17 cellular contexts compared by ENCODE assay signal in genomic region chr17:5236871-5237540, GRCh38. TPM values are rescaled to one million over a fixed set of nuclear protein-coding genes. Genes with fewer than 3 reads are reported as not detected.
A peak's percentile ranks its signal among the peaks of the same experiment; 100 is the strongest.
DNase-seq lines count a peak whose midpoint lies in the region; ATAC-seq, FAIRE-seq and TF ChIP-seq lines count a peak whose summit lies in the region.
"Had no signal": no experiment of that assay in that cellular context is flagged by ENCODE, and none has a peak within 500 bp of the region (broad histone marks: within the 10 kb centered on the region; RNA-seq: fewer than 3 reads in every experiment).

No MANE protein-coding gene starts in this region.

- H3K27me3 Mint-ChIP-seq in effector memory CD8-positive, alpha-beta T cell: no peaks in the 10 kb centered on the region

- H3K36me3 ChIP-seq in HepG2 (replicated peaks in 1 of 2; ENCODE audit: control insufficient read depth in 1 of 2, insufficient read depth in 2 of 2, low read length in 2 of 2): no peaks in the 10 kb centered on the region
- no peaks in the 10 kb centered on the region for H3K36me3 ChIP-seq in right lobe of liver
- no peaks in the 10 kb centered on the region for H3K36me3 ChIP-seq in OCI-LY1 (ENCODE audit: insufficient read depth, low read length)
- H3K36me3 ChIP-seq in ascending aorta: no peaks in the 10 kb centered on the region
- H3K36me3 ChIP-seq: MG63, ovary, right atrium auricular region, vagina had no signal

- ATAC-seq in HepG2 (no peak), right lobe of liver (no peak), GM21786 (IDR thresholded peaks at IDR 0.05; ENCODE audit: unreplicated experiment) (no peak)
- ATAC-seq in effector memory CD8-positive, alpha-beta T cell (replicated peaks): no peak

- WGBS in HepG2 (ENCODE audit: low lambda C conversion rate): 62% methylated on average over 3 of the region's 3 CpGs
- WGBS in right lobe of liver (ENCODE audit: insufficient coverage, low coverage, low lambda C conversion rate, missing lambda C conversion rate): 76% methylated on average over 2 of the region's 3 CpGs

- in situ Hi-C loops in HepG2 (cut with HindIII; ENCODE audit: extremely low pct_ligation_motif_present, low pct_unique_long_range_greater_than_20kb): no loop called here

- no peak for TF ChIP-seq POLR2A in HepG2 (IDR thresholded peaks at IDR 0.05; ENCODE audit: insufficient read depth in 1 of 2, low read depth in 2 of 2, low read length in 2 of 2)
- no peak for TF ChIP-seq POLR2A in right lobe of liver (IDR thresholded peaks at IDR 0.05)

- DNase-seq in HepG2 (ENCODE audit: low spot score) (no peak), right lobe of liver (no peak), ascending aorta (ENCODE audit: low spot score in 2 of 2) (no peak), HCEC 1CT (no peak), UCSD-AML1 (lab: John Stamatoyannopoulos, UW; ENCODE audit: unreplicated experiment) (no peak)
- DNase-seq in effector memory CD8-positive, alpha-beta T cell: no peak
- DNase-seq: cerebellar nuclear complex, DMS79, NCI-H1417 treated with DMSO at 0.1 percent for 48 hours had no signal

- H2AFZ ChIP-seq in HepG2 (ENCODE audit: low read length): no peak overlapping the region
- H2AFZ ChIP-seq in OCI-LY1 (ENCODE audit: low read length): no peak overlapping the region

- H3K4me3 ChIP-seq in HepG2 (replicated peaks in 1 of 3; ENCODE audit: insufficient read depth in 1 of 3, low read depth in 2 of 3, low read length in 3 of 3): no peak overlapping the region
- no peak overlapping the region for H3K4me3 ChIP-seq in right lobe of liver
- no peak overlapping the region for H3K4me3 ChIP-seq in OCI-LY1 (ENCODE audit: low read depth, low read length, poor library complexity, severe bottlenecking)
- H3K4me3 ChIP-seq in ascending aorta: no peak overlapping the region
- H3K4me3 ChIP-seq: MG63, ovary, right atrium auricular region, testis, vagina had no signal

- H3K4me3 Mint-ChIP-seq in effector memory CD8-positive, alpha-beta T cell: peak overlapping the region; percentile 0 to 43

- CTCF ChIA-PET in HepG2 (lab: Yijun Ruan, JAX; ENCODE audit: low intra/inter-chr PET ratio, low total read pairs): interaction anchor here (1.0 to 1.7 kb wide), 2 partner anchors 40 to 45 kb away, joined by 4 to 33 read pairs; partner anchors contain the start of gene ZNF594

- no peak for TF ChIP-seq RAD21 in HepG2 (CRISPR knock-in tag; IDR thresholded peaks at IDR 0.05)

- H3F3A ChIP-seq in OCI-LY1 (ENCODE audit: insufficient read depth, low read length): no peaks in the 10 kb centered on the region

- TF ChIP-seq CTCF in HepG2 (CRISPR knock-in tag; IDR thresholded peaks at IDR 0.05) (no peak), right lobe of liver (IDR thresholded peaks at IDR 0.05) (no peak), OCI-LY1 (IDR thresholded peaks at IDR 0.05; ENCODE audit: low read length) (no peak), ascending aorta (IDR thresholded peaks at IDR 0.05) (no peak)

- peak overlapping the region; percentile 71 to 94 for H3K27ac Mint-ChIP-seq in effector memory CD8-positive, alpha-beta T cell

- H3K36me3 Mint-ChIP-seq in effector memory CD8-positive, alpha-beta T cell (ENCODE audit: insufficient read depth): peaks cover 3% of the 10 kb centered on the region

- peaks cover 27 to 50% of the 10 kb centered on the region in 2 donors for H3K4me1 Mint-ChIP-seq in effector memory CD8-positive, alpha-beta T cell (ENCODE audit: low read depth in 2 of 2)

- H3K9ac ChIP-seq in HepG2 (ENCODE audit: insufficient read depth, low read depth, low read length) (no peak overlapping the region), OCI-LY1 (ENCODE audit: low read length) (no peak overlapping the region)

- TF ChIP-seq EP300 in HepG2 (IDR thresholded peaks at IDR 0.05; ENCODE audit: low read depth in 2 of 2, low read length in 2 of 2) (no peak), HepG2 (CRISPR knock-in tag; IDR thresholded peaks at IDR 0.05; ENCODE audit: borderline replicate concordance) (no peak)

- H3K79me2 ChIP-seq in HepG2 (ENCODE audit: insufficient read depth, low read length) (no peaks in the 10 kb centered on the region), OCI-LY1 (ENCODE audit: insufficient read depth, low read length) (no peaks in the 10 kb centered on the region)

- no peaks in the 10 kb centered on the region for H3K9me3 Mint-ChIP-seq in effector memory CD8-positive, alpha-beta T cell

- no peak overlapping the region for H3K4me2 ChIP-seq in HepG2 (ENCODE audit: low read depth, low read length)
- no peak overlapping the region for H3K4me2 ChIP-seq in OCI-LY1 (ENCODE audit: low read length)

- H3K4me1 ChIP-seq in HepG2 (ENCODE audit: insufficient read depth, low read length) (peaks cover 17% of the 10 kb centered on the region), right lobe of liver (peaks cover 0 to 14% (median 5%) of the 10 kb centered on the region in 4 donors), OCI-LY1 (ENCODE audit: insufficient read depth, low read length, severe bottlenecking) (peaks cover 60% of the 10 kb centered on the region), ascending aorta (no peaks in the 10 kb centered on the region)
- H3K4me1 ChIP-seq: right atrium auricular region, testis, vagina had no signal

- no peaks in the 10 kb centered on the region for H3K9me2 ChIP-seq in OCI-LY1 (ENCODE audit: low read depth, low read length)

- H3K9me3 ChIP-seq in HepG2 (ENCODE audit: low read length): no peaks in the 10 kb centered on the region
- H3K9me3 ChIP-seq in right lobe of liver: no peaks in the 10 kb centered on the region
- no peaks in the 10 kb centered on the region for H3K9me3 ChIP-seq in OCI-LY1 (ENCODE audit: low read length)
- H3K9me3 ChIP-seq in ascending aorta: no peaks in the 10 kb centered on the region
- H3K9me3 ChIP-seq: MG63, ovary, right atrium auricular region, testis, vagina had no signal

- H3K27ac ChIP-seq in HepG2 (ENCODE audit: extremely low read length, insufficient read depth, low read length) (no peak overlapping the region), right lobe of liver (no peak overlapping the region), OCI-LY1 (ENCODE audit: low read depth, low read length, poor library complexity, severe bottlenecking) (peak overlapping the region; percentile 66), ascending aorta (no peak overlapping the region)
- H3K27ac ChIP-seq: ovary, right atrium auricular region, testis, vagina had no signal

- POLR2A ChIA-PET in HepG2 (lab: Yijun Ruan, JAX): no interaction called here

- H3K27me3 ChIP-seq in HepG2 (ENCODE audit: control insufficient read depth in 1 of 2, insufficient read depth in 2 of 2, low read length in 2 of 2): peaks cover 5 to 29% of the 10 kb centered on the region in 2 experiments; a peak in 4 of 5 replicates
- H3K27me3 ChIP-seq in right lobe of liver: no peaks in the 10 kb centered on the region
- H3K27me3 ChIP-seq in OCI-LY1 (ENCODE audit: insufficient read depth, low read length): no peaks in the 10 kb centered on the region
- H3K27me3 ChIP-seq in ascending aorta: no peaks in the 10 kb centered on the region
- H3K27me3 ChIP-seq: MG63, ovary, right atrium auricular region, testis, vagina had no signal

- no peak for FAIRE-seq in HepG2 (lab: Jason Lieb, UNC)

- intact Hi-C loops in HepG2 (cut with micrococcal nuclease; ENCODE audit: unreplicated experiment): loop anchor here (1.0 kb wide), 1 partner anchor 40 kb away; no protein-coding TSS in a partner anchor
- intact Hi-C loops in right lobe of liver (cut with DNase I): loop anchor here in 1 of 2 donors (5.0 kb wide), 1 partner anchor 40 kb away; no protein-coding TSS in a partner anchor
- intact Hi-C loops in ascending aorta (cut with DNase I): no loop called here

- no TSS peak for BruUV-seq in HepG2 (replicated peaks; lab: Mats Ljungman, UMichigan)

- peaks cover 30% of the 10 kb centered on the region for H4K20me1 ChIP-seq in HepG2 (ENCODE audit: insufficient read depth, low read length)
- H4K20me1 ChIP-seq in OCI-LY1 (ENCODE audit: insufficient read depth, low read length): no peaks in the 10 kb centered on the region

RNA-seq across cellular contexts. Expression of gene SCIMP, which starts 2.3 kb away (rescaled TPM):
- total RNA-seq in HepG2 (2016; rRNA removed; fragmentation: Illumina TruSeq; extraction: Trizol): not detected in 2 replicates
- total RNA-seq in HepG2 (2016; cell fraction: cytosol; rRNA removed; fragmentation: Illumina TruSeq; extraction: Trizol; ENCODE audit: low read depth): not detected in 2 replicates
- not detected in 2 replicates for total RNA-seq in HepG2 (2016; cell fraction: insoluble cytoplasmic fraction; rRNA removed; fragmentation: Illumina TruSeq; extraction: Trizol)
- total RNA-seq in HepG2 (2016; cell fraction: membrane; rRNA removed; fragmentation: Illumina TruSeq; extraction: Trizol): not detected in 2 replicates
- not detected in 2 replicates for total RNA-seq in HepG2 (2016; cell fraction: nucleus; rRNA removed; fragmentation: Illumina TruSeq; extraction: Trizol)
- not detected in 2 replicates for polyA plus RNA-seq in HepG2 (2011; rRNA removed)
- polyA plus RNA-seq in HepG2 (2011; cell fraction: cytosol; rRNA removed): not detected in 2 replicates
- not detected in 2 replicates for polyA plus RNA-seq in HepG2 (2011; cell fraction: nucleus; rRNA removed)
- polyA plus RNA-seq in HepG2 (2012): not detected in 2 replicates
- not detected in 2 replicates for polyA plus RNA-seq in HepG2 (2016; cell fraction: cytosol; fragmentation: Illumina TruSeq; extraction: Trizol; ENCODE audit: low read depth)
- not detected in 2 replicates for polyA plus RNA-seq in HepG2 (2016; cell fraction: insoluble cytoplasmic fraction; fragmentation: Illumina TruSeq; extraction: Trizol; ENCODE audit: low read depth)
- polyA plus RNA-seq in HepG2 (2016; cell fraction: membrane; fragmentation: Illumina TruSeq; extraction: Trizol; ENCODE audit: low read depth): not detected in 2 replicates
- not detected in 2 replicates for polyA plus RNA-seq in HepG2 (2016; cell fraction: nucleus; fragmentation: Illumina TruSeq; extraction: Trizol; ENCODE audit: insufficient read depth, low read depth)
- polyA minus RNA-seq in HepG2 (2011; rRNA and poly(A)+ RNA removed; ENCODE audit: low replicate concordance): 0.19 TPM in 1 of 2 replicates, not detected in the other
- not detected in 2 replicates for polyA minus RNA-seq in HepG2 (2011; cell fraction: cytosol; rRNA and poly(A)+ RNA removed)
- not detected in 2 replicates for polyA minus RNA-seq in HepG2 (2011; cell fraction: nucleus; rRNA and poly(A)+ RNA removed)
- 1 to 10 TPM; 1.0 to 9.9 (median 3.2) TPM for total RNA-seq in right lobe of liver
- 0.21 TPM for total RNA-seq in ascending aorta
- total RNA-seq: glomerular endothelial cell had no signal

RNA-seq across cellular contexts. Expression of gene RABEP1, which starts 45.1 kb away (rescaled TPM):
- total RNA-seq in HepG2 (2016; rRNA removed; fragmentation: Illumina TruSeq; extraction: Trizol) (41.5 and 56.5 TPM in 2 replicates), right lobe of liver (10 to 100 TPM; 15.5 to 25.4 (median 21.1) TPM), ascending aorta (9.3 TPM)
- 21.9 and 22.8 TPM in 2 replicates for total RNA-seq in HepG2 (2016; cell fraction: cytosol; rRNA removed; fragmentation: Illumina TruSeq; extraction: Trizol; ENCODE audit: low read depth)
- total RNA-seq in HepG2 (2016; cell fraction: insoluble cytoplasmic fraction; rRNA removed; fragmentation: Illumina TruSeq; extraction: Trizol): 43.2 and 59.4 TPM in 2 replicates
- 33.4 and 37.3 TPM in 2 replicates for total RNA-seq in HepG2 (2016; cell fraction: membrane; rRNA removed; fragmentation: Illumina TruSeq; extraction: Trizol)
- 29.0 and 30.5 TPM in 2 replicates for total RNA-seq in HepG2 (2016; cell fraction: nucleus; rRNA removed; fragmentation: Illumina TruSeq; extraction: Trizol)
- polyA plus RNA-seq in HepG2 (2011; rRNA removed): 11.1 and 13.7 TPM in 2 replicates
- 7.5 and 9.3 TPM in 2 replicates for polyA plus RNA-seq in HepG2 (2011; cell fraction: cytosol; rRNA removed)
- 8.0 and 8.3 TPM in 2 replicates for polyA plus RNA-seq in HepG2 (2011; cell fraction: nucleus; rRNA removed)
- polyA plus RNA-seq in HepG2 (2012): 21.0 and 21.9 TPM in 2 replicates
- 11.5 and 14.3 TPM in 2 replicates for polyA plus RNA-seq in HepG2 (2016; cell fraction: cytosol; fragmentation: Illumina TruSeq; extraction: Trizol; ENCODE audit: low read depth)
- polyA plus RNA-seq in HepG2 (2016; cell fraction: insoluble cytoplasmic fraction; fragmentation: Illumina TruSeq; extraction: Trizol; ENCODE audit: low read depth): 46.9 and 47.4 TPM in 2 replicates
- 18.7 and 20.4 TPM in 2 replicates for polyA plus RNA-seq in HepG2 (2016; cell fraction: membrane; fragmentation: Illumina TruSeq; extraction: Trizol; ENCODE audit: low read depth)
- 27.9 and 30.3 TPM in 2 replicates for polyA plus RNA-seq in HepG2 (2016; cell fraction: nucleus; fragmentation: Illumina TruSeq; extraction: Trizol; ENCODE audit: insufficient read depth, low read depth)
- 24.6 and 51.3 TPM in 2 replicates for polyA minus RNA-seq in HepG2 (2011; rRNA and poly(A)+ RNA removed; ENCODE audit: low replicate concordance)
- polyA minus RNA-seq in HepG2 (2011; cell fraction: cytosol; rRNA and poly(A)+ RNA removed): 19.4 and 23.3 TPM in 2 replicates
- polyA minus RNA-seq in HepG2 (2011; cell fraction: nucleus; rRNA and poly(A)+ RNA removed): 26.1 and 38.8 TPM in 2 replicates

RNA-seq across cellular contexts. Expression of gene ZNF594, which starts 45.3 kb away (rescaled TPM):
- 9.0 and 9.6 TPM in 2 replicates for total RNA-seq in HepG2 (2016; rRNA removed; fragmentation: Illumina TruSeq; extraction: Trizol)
- total RNA-seq in HepG2 (2016; cell fraction: cytosol; rRNA removed; fragmentation: Illumina TruSeq; extraction: Trizol; ENCODE audit: low read depth): 1.1 and 2.2 TPM in 2 replicates
- 9.2 and 10.9 TPM in 2 replicates for total RNA-seq in HepG2 (2016; cell fraction: insoluble cytoplasmic fraction; rRNA removed; fragmentation: Illumina TruSeq; extraction: Trizol)
- total RNA-seq in HepG2 (2016; cell fraction: membrane; rRNA removed; fragmentation: Illumina TruSeq; extraction: Trizol): 4.9 and 5.1 TPM in 2 replicates
- 13.9 and 16.3 TPM in 2 replicates for total RNA-seq in HepG2 (2016; cell fraction: nucleus; rRNA removed; fragmentation: Illumina TruSeq; extraction: Trizol)
- 2.9 TPM in 2 replicates for polyA plus RNA-seq in HepG2 (2011; rRNA removed)
- polyA plus RNA-seq in HepG2 (2011; cell fraction: cytosol; rRNA removed): 1.3 and 1.8 TPM in 2 replicates
- polyA plus RNA-seq in HepG2 (2011; cell fraction: nucleus; rRNA removed): 9.2 and 9.7 TPM in 2 replicates
- 3.0 and 3.4 TPM in 2 replicates for polyA plus RNA-seq in HepG2 (2012)
- polyA plus RNA-seq in HepG2 (2016; cell fraction: cytosol; fragmentation: Illumina TruSeq; extraction: Trizol; ENCODE audit: low read depth): 0.53 and 0.61 TPM in 2 replicates
- 4.1 and 4.2 TPM in 2 replicates for polyA plus RNA-seq in HepG2 (2016; cell fraction: insoluble cytoplasmic fraction; fragmentation: Illumina TruSeq; extraction: Trizol; ENCODE audit: low read depth)
- 1.00 and 1.7 TPM in 2 replicates for polyA plus RNA-seq in HepG2 (2016; cell fraction: membrane; fragmentation: Illumina TruSeq; extraction: Trizol; ENCODE audit: low read depth)
- polyA plus RNA-seq in HepG2 (2016; cell fraction: nucleus; fragmentation: Illumina TruSeq; extraction: Trizol; ENCODE audit: insufficient read depth, low read depth): 15.7 and 18.5 TPM in 2 replicates
- 3.6 and 5.3 TPM in 2 replicates for polyA minus RNA-seq in HepG2 (2011; rRNA and poly(A)+ RNA removed; ENCODE audit: low replicate concordance)
- polyA minus RNA-seq in HepG2 (2011; cell fraction: cytosol; rRNA and poly(A)+ RNA removed): 3.0 and 3.5 TPM in 2 replicates
- polyA minus RNA-seq in HepG2 (2011; cell fraction: nucleus; rRNA and poly(A)+ RNA removed): 14.4 and 19.0 TPM in 2 replicates
- total RNA-seq in right lobe of liver: 1 to 10 TPM; 1.2 to 3.8 (median 2.2) TPM
- total RNA-seq in ascending aorta: 0.21 TPM
